ENCODE assay signal across 7 cellular contexts in genomic region chr19:10402441-10403038, GRCh38. TPM values are rescaled to one million over a fixed set of nuclear protein-coding genes. Genes with fewer than 3 reads are reported as not detected.
DNase-seq lines count a peak whose midpoint lies in the region; ATAC-seq and TF ChIP-seq lines count a peak whose summit lies in the region.

No MANE protein-coding gene starts in this region.

- H3K9me3 Mint-ChIP-seq in effector memory CD8-positive, alpha-beta T cell, result no peaks in the 10 kb centered on the region
- no peaks in the 10 kb centered on the region for H3K9me3 Mint-ChIP-seq in natural killer cell

- peaks cover 51% of the 10 kb centered on the region for H3K36me3 Mint-ChIP-seq in effector memory CD8-positive, alpha-beta T cell (ENCODE audit: insufficient read depth)
- no peaks in the 10 kb centered on the region for H3K36me3 Mint-ChIP-seq in natural killer cell

- H3K4me3 ChIP-seq in GM12864 (ENCODE audit: low read depth, low read length), result peak overlapping the region; percentile 83

- DNase-seq in GM12864 (ENCODE audit: low read depth), result no peak
- no peak for DNase-seq in effector memory CD8-positive, alpha-beta T cell
- no peak for DNase-seq in natural killer cell
- no peak for DNase-seq in A172 (ENCODE audit: low spot score)
- no peak for DNase-seq in NCI-H128 (lab: John Stamatoyannopoulos, UW; ENCODE audit: unreplicated experiment)

- ATAC-seq in effector memory CD8-positive, alpha-beta T cell (replicated peaks), result no peak
- no peak for ATAC-seq in natural killer cell
- ATAC-seq in GM18511 (IDR thresholded peaks at IDR 0.05; ENCODE audit: unreplicated experiment), result no peak

- H3K4me3 Mint-ChIP-seq in effector memory CD8-positive, alpha-beta T cell, result peak overlapping the region; percentile 96 to 97
- H3K4me3 Mint-ChIP-seq in natural killer cell, result peak overlapping the region; percentile 94

- H3K27me3 Mint-ChIP-seq in effector memory CD8-positive, alpha-beta T cell, result no peaks in the 10 kb centered on the region
- no peaks in the 10 kb centered on the region for H3K27me3 Mint-ChIP-seq in natural killer cell (ENCODE audit: low read depth in 2 of 2)

- no peak for TF ChIP-seq CTCF in GM12864 (IDR thresholded peaks at IDR 0.05; ENCODE audit: low read depth, low read length, missing control alignments)
- TF ChIP-seq CTCF in natural killer cell (IDR thresholded peaks at IDR 0.05), result no peak

- intact Hi-C loops in natural killer cell (cut with micrococcal nuclease), result loop anchor here (1.0 to 5.0 kb wide), 3 partner anchors 14 to 75 kb away; no protein-coding TSS in a partner anchor

- H3K27ac Mint-ChIP-seq in effector memory CD8-positive, alpha-beta T cell, result peak overlapping the region; percentile 99 to 100
- H3K27ac Mint-ChIP-seq in natural killer cell, result peak overlapping the region; percentile 97 to 98

- H3K4me1 Mint-ChIP-seq in effector memory CD8-positive, alpha-beta T cell (ENCODE audit: low read depth in 2 of 2), result peaks cover 50 to 62% of the 10 kb centered on the region in 2 donors
- H3K4me1 Mint-ChIP-seq in natural killer cell, result peaks cover 58 to 77% of the 10 kb centered on the region in 2 donors

TF ChIP-seq in PFSK-1, 5 proteins besides CTCF, POLR2A, EP300 and RAD21:
- TF ChIP-seq POLR2AphosphoS5 (IDR thresholded peaks at IDR 0.05; ENCODE audit: low read depth, low read length) (no peak), REST (IDR thresholded peaks at IDR 0.05; ENCODE audit: insufficient read depth in 1 of 2, low read depth in 2 of 2, low read length in 2 of 2) (no peak), SIN3A (IDR thresholded peaks at IDR 0.05; ENCODE audit: borderline replicate concordance, insufficient read depth, low read length) (peak; percentile 46; the same call in 1 of the 2 replicates), FOXP2 (optimal IDR thresholded peaks at IDR 0.05; ENCODE audit: borderline replicate concordance, extremely low read depth, extremely low read length, insufficient read depth) (no peak), TAF1 (IDR thresholded peaks at IDR 0.05; ENCODE audit: borderline replicate concordance, insufficient read depth, low read length) (no peak)

RNA-seq across cellular contexts. Expression of gene CDC37, which starts 0.8 kb away (rescaled TPM):
- polyA plus RNA-seq in PFSK-1 (2012; ENCODE audit: insufficient read length, low read depth), result 368 TPM
- total RNA-seq in natural killer cell, result 100 to 1,000 TPM; 211 to 242 (median 223) TPM
- 260 and 268 TPM in 2 replicates for total RNA-seq in A172 (2014; rRNA removed; shearing (Covaris generic))

RNA-seq across cellular contexts. Expression of gene PDE4A, which starts 17.8 kb away (rescaled TPM):
- polyA plus RNA-seq in PFSK-1 (2012; ENCODE audit: insufficient read length, low read depth), result 2.0 TPM
- total RNA-seq in natural killer cell, result 10 to 100 TPM; 34.2 to 46.2 (median 44.9) TPM
- total RNA-seq in A172 (2014; rRNA removed; shearing (Covaris generic)), result 0.41 and 1.3 TPM in 2 replicates

RNA-seq across cellular contexts. Expression of gene TYK2, which starts 22.2 kb away (rescaled TPM):
- 100 TPM for polyA plus RNA-seq in PFSK-1 (2012; ENCODE audit: insufficient read length, low read depth)
- total RNA-seq in natural killer cell, result 100 to 1,000 TPM; 401 to 469 (median 454) TPM
- total RNA-seq in A172 (2014; rRNA removed; shearing (Covaris generic)), result 59.7 and 112 TPM in 2 replicates

Comparison
In these comparisons a context has a peak if more than half of its experiments do, and no peak if none do; other contexts are left out.
1. RNA of gene PDE4A, which starts 17.8 kb away (total RNA-seq): 34.2 to 46.2 TPM in natural killer cell; 0.41 to 1.3 TPM in A172; every median in the first group is over 10 times any median in the second.